In genomic region chr11:128504489-128504888, GRCh38 we compare ENCODE assay signal across 12 cellular contexts.
DNase-seq lines count a peak whose midpoint lies in the region; ATAC-seq and TF ChIP-seq lines count a peak whose summit lies in the region.
"Had no signal": no experiment of that assay in that cellular context is flagged by ENCODE, and none has a peak within 500 bp of the region (broad histone marks: within the 10 kb centered on the region; RNA-seq: fewer than 3 reads in every experiment).

No MANE protein-coding gene starts in this region.

- no peak for TF ChIP-seq EP300 in gastroesophageal sphincter (IDR thresholded peaks at IDR 0.05)

- peak overlapping the region; percentile 95 for H3K4me3 Mint-ChIP-seq in activated T-cell treated with anti-CD3 and anti-CD28 coated beads, Interleukin-2, amount 50 U/mL, for 72 hours
- peak overlapping the region; percentile 96 for H3K4me3 Mint-ChIP-seq in activated T-helper 1 cell treated with anti-CD3 and anti-CD28 coated beads, Interleukin-12 subunit alpha, Interleukin-12 subunit beta, Interleukin-2, Interleukin-4 antibody, amounts not matched to agents 30 ng/mL and 10 ng/mL and 1 ng/mL, durations not matched to agents 14 hours and 24 hours and 36 hours
- peak overlapping the region; percentile 84 to 90 for H3K4me3 Mint-ChIP-seq in stimulated activated naive CD8-positive, alpha-beta T cell treated with anti-CD3 and anti-CD28 coated beads, Interleukin-15, amount 100 ng/mL, for 72 hours
- H3K4me3 Mint-ChIP-seq: H9 had no signal

- TF ChIP-seq CTCF in gastroesophageal sphincter (IDR thresholded peaks at IDR 0.05) = no peak

- H3K9me3 Mint-ChIP-seq in activated T-cell treated with anti-CD3 and anti-CD28 coated beads, Interleukin-2, amount 50 U/mL, for 72 hours = no peaks in the 10 kb centered on the region
- H3K9me3 Mint-ChIP-seq in activated T-helper 1 cell treated with anti-CD3 and anti-CD28 coated beads, Interleukin-12 subunit alpha, Interleukin-12 subunit beta, Interleukin-2, Interleukin-4 antibody, amounts not matched to agents 30 ng/mL and 10 ng/mL and 1 ng/mL, durations not matched to agents 14 hours and 24 hours and 36 hours = no peaks in the 10 kb centered on the region
- no peaks in the 10 kb centered on the region for H3K9me3 Mint-ChIP-seq in stimulated activated naive CD8-positive, alpha-beta T cell treated with anti-CD3 and anti-CD28 coated beads, Interleukin-15, amount 100 ng/mL, for 72 hours

- H3K36me3 Mint-ChIP-seq in activated T-cell treated with anti-CD3 and anti-CD28 coated beads, Interleukin-2, amount 50 U/mL, for 72 hours (ENCODE audit: insufficient read depth in 2 of 2) = peaks cover 39 to 54% of the 10 kb centered on the region in 2 donors
- H3K36me3 Mint-ChIP-seq in activated T-helper 1 cell treated with anti-CD3 and anti-CD28 coated beads, Interleukin-12 subunit alpha, Interleukin-12 subunit beta, Interleukin-2, Interleukin-4 antibody, amounts not matched to agents 30 ng/mL and 10 ng/mL and 1 ng/mL, durations not matched to agents 14 hours and 24 hours and 36 hours (ENCODE audit: low read depth) = peaks cover 70% of the 10 kb centered on the region

- H3K9me3 ChIP-seq in gastroesophageal sphincter = no peaks in the 10 kb centered on the region
- H3K9me3 ChIP-seq: MG63, thoracic aorta had no signal

- no peaks in the 10 kb centered on the region for H3K27me3 Mint-ChIP-seq in activated T-cell treated with anti-CD3 and anti-CD28 coated beads, Interleukin-2, amount 50 U/mL, for 72 hours (ENCODE audit: low read depth)
- peaks cover 1% of the 10 kb centered on the region for H3K27me3 Mint-ChIP-seq in activated T-helper 1 cell treated with anti-CD3 and anti-CD28 coated beads, Interleukin-12 subunit alpha, Interleukin-12 subunit beta, Interleukin-2, Interleukin-4 antibody, amounts not matched to agents 30 ng/mL and 10 ng/mL and 1 ng/mL, durations not matched to agents 14 hours and 24 hours and 36 hours (ENCODE audit: insufficient read depth)
- H3K27me3 Mint-ChIP-seq in stimulated activated naive CD8-positive, alpha-beta T cell treated with anti-CD3 and anti-CD28 coated beads, Interleukin-15, amount 100 ng/mL, for 72 hours = no peaks in the 10 kb centered on the region

- no peak for DNase-seq in activated T-cell treated with anti-CD3 and anti-CD28 coated beads, Interleukin-2, amount 50 U/mL, for 72 hours
- DNase-seq in activated T-cell treated with anti-CD3 and anti-CD28 coated beads for 4 hours (no peak), NCI-H1436 treated with DMSO at 0.1 percent for 48 hours (lab: John Stamatoyannopoulos, UW) (no peak)
- no peak for DNase-seq in activated T-helper 1 cell treated with anti-CD3 and anti-CD28 coated beads, Interleukin-12 subunit alpha, Interleukin-12 subunit beta, Interleukin-2, Interleukin-4 antibody, amounts not matched to agents 30 ng/mL and 10 ng/mL and 1 ng/mL, durations not matched to agents 14 hours and 24 hours and 36 hours (ENCODE audit: low spot score)
- no peak for DNase-seq in stimulated activated naive CD8-positive, alpha-beta T cell treated with anti-CD3 and anti-CD28 coated beads, Interleukin-15, amount 100 ng/mL, for 72 hours
- DNase-seq in stimulated activated CD4-positive, alpha-beta T cell treated with anti-CD3 and anti-CD28 coated beads, Interleukin-2, amount 100 ng/mL, for 24 hours = no peak
- DNase-seq in activated effector memory CD4-positive, alpha-beta T cell treated with Interleukin-2 at 50 U/mL for 16 hours = no peak
- DNase-seq: H9, MG63, NCI-H510A treated with DMSO at 0.1 percent for 48 hours had no signal

- intact Hi-C loops in activated T-helper 1 cell treated with anti-CD3 and anti-CD28 coated beads, Interleukin-12 subunit alpha, Interleukin-12 subunit beta, Interleukin-2, Interleukin-4 antibody, amounts not matched to agents 30 ng/mL and 10 ng/mL and 1 ng/mL, durations not matched to agents 14 hours and 24 hours and 36 hours (cut with micrococcal nuclease) = loop anchor here (2.0 kb wide), 1 partner anchor 14 kb away; no protein-coding TSS in a partner anchor

- H3K27ac ChIP-seq in gastroesophageal sphincter = peak overlapping the region in 3 of 4 donors; percentile 42 to 81 (median 59)

- WGBS in gastroesophageal sphincter (ENCODE audit: low coverage in 1 of 2), 2 donors = 67 to 96% methylated on average over 2 of the region's 2 CpGs

- TF ChIP-seq POLR2A in gastroesophageal sphincter (IDR thresholded peaks at IDR 0.05) = no peak

- no peaks in the 10 kb centered on the region for H3K27me3 ChIP-seq in gastroesophageal sphincter
- H3K27me3 ChIP-seq: MG63 had no signal

- ATAC-seq in activated T-cell treated with anti-CD3 and anti-CD28 coated beads, Interleukin-2, amount 50 U/mL, for 72 hours (replicated peaks in 1 of 2) = peak; percentile 16 to 20
- no peak for ATAC-seq in gastroesophageal sphincter
- no peak for ATAC-seq in stimulated activated naive CD8-positive, alpha-beta T cell treated with anti-CD3 and anti-CD28 coated beads, Interleukin-15, amount 100 ng/mL, for 72 hours

- H3K4me1 Mint-ChIP-seq in activated T-cell treated with anti-CD3 and anti-CD28 coated beads, Interleukin-2, amount 50 U/mL, for 72 hours (ENCODE audit: low read depth) = peaks cover 97% of the 10 kb centered on the region
- peaks cover 99% of the 10 kb centered on the region for H3K4me1 Mint-ChIP-seq in activated T-helper 1 cell treated with anti-CD3 and anti-CD28 coated beads, Interleukin-12 subunit alpha, Interleukin-12 subunit beta, Interleukin-2, Interleukin-4 antibody, amounts not matched to agents 30 ng/mL and 10 ng/mL and 1 ng/mL, durations not matched to agents 14 hours and 24 hours and 36 hours (ENCODE audit: low read depth)
- H3K4me1 Mint-ChIP-seq in stimulated activated naive CD8-positive, alpha-beta T cell treated with anti-CD3 and anti-CD28 coated beads, Interleukin-15, amount 100 ng/mL, for 72 hours = peaks cover 81% of the 10 kb centered on the region

- no peaks in the 10 kb centered on the region for H3K36me3 ChIP-seq in gastroesophageal sphincter
- H3K36me3 ChIP-seq: thoracic aorta had no signal

- H3K4me3 ChIP-seq in gastroesophageal sphincter = no peak overlapping the region
- H3K4me3 ChIP-seq: MG63, thoracic aorta had no signal

- peak overlapping the region; percentile 97 for H3K27ac Mint-ChIP-seq in activated T-cell treated with anti-CD3 and anti-CD28 coated beads, Interleukin-2, amount 50 U/mL, for 72 hours
- H3K27ac Mint-ChIP-seq in activated T-helper 1 cell treated with anti-CD3 and anti-CD28 coated beads, Interleukin-12 subunit alpha, Interleukin-12 subunit beta, Interleukin-2, Interleukin-4 antibody, amounts not matched to agents 30 ng/mL and 10 ng/mL and 1 ng/mL, durations not matched to agents 14 hours and 24 hours and 36 hours = peak overlapping the region; percentile 98
- H3K27ac Mint-ChIP-seq in stimulated activated naive CD8-positive, alpha-beta T cell treated with anti-CD3 and anti-CD28 coated beads, Interleukin-15, amount 100 ng/mL, for 72 hours = peak overlapping the region; percentile 93 to 95

- peaks cover 0 to 100% (median 83%) of the 10 kb centered on the region in 3 donors for H3K4me1 ChIP-seq in gastroesophageal sphincter

Comparison
In these comparisons a context has a peak if more than half of its experiments do, and no peak if none do; other contexts are left out.
1. ATAC-seq: peak in activated T-cell treated with anti-CD3 and anti-CD28 coated beads, Interleukin-2, amount 50 U/mL, for 72 hours (2 of 2); none in gastroesophageal sphincter (single experiment) and stimulated activated naive CD8-positive, alpha-beta T cell treated with anti-CD3 and anti-CD28 coated beads, Interleukin-15, amount 100 ng/mL, for 72 hours (single experiment).
2. Peak in every context shown above with its lines, with median percentiles within 50 percentile points of each other: H3K27ac Mint-ChIP-seq and H3K4me3 Mint-ChIP-seq.